In the genomic region with DNA sequence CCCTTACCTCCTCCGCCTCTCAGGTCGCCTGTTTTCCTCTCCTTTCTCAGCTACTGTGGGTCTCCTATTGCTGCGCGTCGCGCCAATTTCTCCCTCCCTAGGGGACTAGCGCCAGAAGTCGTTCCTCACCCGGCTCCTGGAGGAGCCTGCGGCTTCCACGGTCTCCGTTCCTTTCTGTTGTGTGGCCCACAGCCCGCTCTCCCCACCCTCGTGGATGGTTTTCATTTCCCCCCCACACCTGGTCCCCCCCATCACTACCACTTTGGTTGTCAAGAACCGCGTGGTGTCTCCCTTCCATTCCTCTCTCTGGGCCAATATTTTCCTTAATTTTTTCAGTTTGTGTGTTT, we compare ENCODE assay signal across 8 cellular contexts.
A peak's percentile ranks its signal among the peaks of the same experiment; 100 is the strongest.
DNase-seq lines count a peak whose midpoint lies in the region; ATAC-seq and TF ChIP-seq lines count a peak whose summit lies in the region.

No MANE protein-coding gene starts in this region.

- TF ChIP-seq CTCF in LNCaP clone FGC (IDR thresholded peaks at IDR 0.05; ENCODE audit: control insufficient read depth, extremely low read depth, insufficient read depth) (0 out of 2 replicates have a peak, but pooled peaks have one; percentile 12), brain microvascular endothelial cell (IDR thresholded peaks at IDR 0.05; ENCODE audit: low read depth, low read length, missing control alignments) (no peak)

- peak overlapping the region; percentile 72 for H3K27ac ChIP-seq in brain microvascular endothelial cell

- H3K27me3 ChIP-seq in brain microvascular endothelial cell (replicated peaks) = no peaks in the 10 kb centered on the region

- in situ Hi-C loops in brain microvascular endothelial cell (cut with HindIII; ENCODE audit: low pct_ligation_motif_present, low sequenced_read_pairs) = no loop called here

- peak; percentile 31 for ATAC-seq in GM21723 (IDR thresholded peaks at IDR 0.05; ENCODE audit: unreplicated experiment)

- H3K36me3 ChIP-seq in brain microvascular endothelial cell (replicated peaks) = no peaks in the 10 kb centered on the region

- DNase-seq in NCI-H2107 (lab: John Stamatoyannopoulos, UW) = peak; percentile 76
- no peak for DNase-seq in NCI-H2107 treated with DMSO at 0.1 percent for 48 hours (lab: John Stamatoyannopoulos, UW; ENCODE audit: unreplicated experiment)
- DNase-seq in LNCaP clone FGC (ENCODE audit: low read depth) = no peak
- no peak for DNase-seq in brain microvascular endothelial cell
- DNase-seq in kidney glomerular epithelial cell (lab: John Stamatoyannopoulos, UW) = peak; percentile 55
- DNase-seq in stimulated activated naive CD4-positive, alpha-beta T cell treated with Interleukin-2 at 50 U/mL for 16 hours (lab: John Stamatoyannopoulos, UW) = peak; percentile 58
- no peak for DNase-seq in OCI-M2 (lab: John Stamatoyannopoulos, UW; ENCODE audit: unreplicated experiment)

- peak overlapping the region; percentile 64 for H3K4me3 ChIP-seq in LNCaP clone FGC (ENCODE audit: low read depth, low read length)
- peak overlapping the region; percentile 97 for H3K4me3 ChIP-seq in brain microvascular endothelial cell (ENCODE audit: low read depth, low read length)

Comparison
In these comparisons a context has a peak if more than half of its experiments do, and no peak if none do; other contexts are left out.
1. DNase-seq: peak in NCI-H2107 (single experiment), kidney glomerular epithelial cell (single experiment) and stimulated activated naive CD4-positive, alpha-beta T cell treated with Interleukin-2 at 50 U/mL for 16 hours (single experiment); none in NCI-H2107 treated with DMSO at 0.1 percent for 48 hours (single experiment), LNCaP clone FGC (single experiment), brain microvascular endothelial cell (single experiment) and OCI-M2 (single experiment).